8 cellular contexts compared by ENCODE assay signal in genomic region chr1:6199298-6200187, GRCh38. TPM values are rescaled to one million over a fixed set of nuclear protein-coding genes. Genes with fewer than 3 reads are reported as not detected.
A peak's percentile ranks its signal among the peaks of the same experiment; 100 is the strongest.
DNase-seq lines count a peak whose midpoint lies in the region; ATAC-seq lines count a peak whose summit lies in the region.

RPL22 (minus strand) TSS chr1:6199595; CDS start chr1:6199573, 22 bp downstream.

- peak; percentile 98 for DNase-seq in NCI-H748 (lab: John Stamatoyannopoulos, UW; ENCODE audit: unreplicated experiment)
- DNase-seq in activated CD4-positive, alpha-beta T cell treated with anti-CD3 and anti-CD28 coated beads, Interleukin-2, amount 50 U/mL, for 1 hour, result peak; percentile 97
- peak; percentile 68 for DNase-seq in cortex of kidney (lab: John Stamatoyannopoulos, UW)
- DNase-seq in left colon, result peak; percentile 99
- DNase-seq in stimulated activated CD4-positive, alpha-beta T cell treated with anti-CD3 and anti-CD28 coated beads, Interleukin-1b, Interleukin-23, amount 100 ng/mL, for 48 hours, result peak; percentile 98

- peak within 1 kb of the TSS; percentile 86 to 98 (median 90) for H3K4me2 ChIP-seq in BLaER1 treated with 17β-estradiol and CSF1 and Interleukin-3, amounts not matched to agents 10 nM and 100 nM

- intact Hi-C loops in left colon (cut with DNase I, micrococcal nuclease), result no loop called here

- peaks cover 2 to 9% (median 6%) of the 10 kb centered on the region in 11 experiments for H3K27me3 ChIP-seq in BLaER1 treated with 17β-estradiol and CSF1 and Interleukin-3, amounts not matched to agents 10 nM and 100 nM

- ATAC-seq in GM19351 (IDR thresholded peaks at IDR 0.05; ENCODE audit: unreplicated experiment), result peak; percentile 97
- ATAC-seq in HG03521 (IDR thresholded peaks at IDR 0.05; ENCODE audit: unreplicated experiment), result peak; percentile 95
- ATAC-seq in left colon, result peak; percentile 98

- peaks cover 29 to 36% (median 35%) of the 10 kb centered on the region in 11 experiments for H3K36me3 ChIP-seq in BLaER1 treated with 17β-estradiol and CSF1 and Interleukin-3, amounts not matched to agents 10 nM and 100 nM

- H3K9me3 ChIP-seq in BLaER1 treated with 17β-estradiol and CSF1 and Interleukin-3, amounts not matched to agents 10 nM and 100 nM (replicated peaks in 1 of 11), result no peaks in the 10 kb centered on the region

- H3K4me1 ChIP-seq in BLaER1 treated with 17β-estradiol and CSF1 and Interleukin-3, amounts not matched to agents 10 nM and 100 nM, result peaks cover 24 to 33% (median 30%) of the 10 kb centered on the region in 10 experiments

- peaks cover 34 to 48% (median 40%) of the 10 kb centered on the region in 11 experiments; a peak in 21 of 22 replicates for H4K20me1 ChIP-seq in BLaER1 treated with 17β-estradiol and CSF1 and Interleukin-3, amounts not matched to agents 10 nM and 100 nM

- H3K4me3 ChIP-seq in BLaER1 treated with 17β-estradiol and CSF1 and Interleukin-3, amounts not matched to agents 10 nM and 100 nM, result peak within 1 kb of the TSS; percentile 80 to 97 (median 92)

- H3K9ac ChIP-seq in BLaER1 treated with 17β-estradiol and CSF1 and Interleukin-3, amounts not matched to agents 10 nM and 100 nM, result peak within 1 kb of the TSS; percentile 90 to 100 (median 98)

- H3K27ac ChIP-seq in BLaER1 treated with 17β-estradiol and CSF1 and Interleukin-3, amounts not matched to agents 10 nM and 100 nM, result peak within 1 kb of the TSS; percentile 88 to 100 (median 97)

RNA-seq across cellular contexts. Expression of gene RPL22, which starts in this region (rescaled TPM):
- 100 to 1,000 TPM; 297 to 352 TPM for total RNA-seq in left colon

Comparison
In these comparisons a context has a peak if more than half of its experiments do, and no peak if none do; other contexts are left out.
1. Peak in every context shown above with its lines: DNase-seq, ATAC-seq, H3K4me3 ChIP-seq and H3K27ac ChIP-seq.